ENCODE assay signal across 8 cellular contexts in the genomic region with DNA sequence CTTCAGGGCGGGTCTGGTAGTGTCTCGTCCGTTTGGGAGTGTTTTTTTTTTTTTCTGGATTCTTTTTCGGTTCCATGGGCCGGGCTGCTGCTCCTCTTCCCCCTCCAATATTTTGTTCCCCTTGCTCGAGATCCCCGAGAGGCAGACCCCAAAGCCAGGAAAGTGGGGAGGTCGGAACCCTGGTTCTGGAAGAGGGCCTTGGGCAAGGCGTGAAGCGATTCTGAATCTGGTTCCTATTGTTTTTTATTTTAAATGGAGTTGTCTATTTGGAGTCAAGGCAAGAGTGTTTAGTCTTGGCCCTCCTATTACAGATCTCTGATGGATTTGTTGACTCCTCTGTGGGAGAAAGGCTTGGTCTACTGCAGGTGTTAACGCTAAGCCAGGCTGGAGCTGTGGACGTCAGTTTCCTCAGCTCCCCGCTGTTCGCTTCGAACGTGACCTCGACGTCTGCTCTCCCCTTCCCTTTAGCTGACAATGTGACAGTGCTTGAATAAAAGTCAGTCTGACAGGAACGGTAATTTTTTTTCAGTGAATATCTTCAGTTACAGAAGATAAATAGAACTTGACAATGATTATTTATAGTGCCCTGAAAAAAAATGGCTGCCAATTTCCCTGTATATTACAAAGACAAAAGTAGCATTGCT. TPM values are rescaled to one million over a fixed set of nuclear protein-coding genes. Genes with fewer than 3 reads are reported as not detected.
DNase-seq lines count a peak whose midpoint lies in the region; ATAC-seq and TF ChIP-seq lines count a peak whose summit lies in the region.

No MANE protein-coding gene starts in this region.

- H3K4me1 ChIP-seq in SJCRH30, result no peaks in the 10 kb centered on the region
- peaks cover 8 to 32% of the 10 kb centered on the region in 2 donors for H3K4me1 ChIP-seq in adrenal gland (replicated peaks in 1 of 2)

- 0 to 1% (median 1%) methylated on average over 19 of the region's 19 CpGs for WGBS in adrenal gland, 4 donors

- TF ChIP-seq CTCF in C4-2B (conservative IDR thresholded peaks at IDR 0.05) (no peak), adrenal gland (IDR thresholded peaks at IDR 0.05) (peak in 2 of 6 experiments; percentile 27 to 35), retinal pigment epithelial cell (conservative IDR thresholded peaks at IDR 0.05; ENCODE audit: low read depth, low read length) (no peak)

- H3K36me3 ChIP-seq in SJCRH30 (no peaks in the 10 kb centered on the region), adrenal gland (replicated peaks in 1 of 2) (no peaks in the 10 kb centered on the region)

- H3K9me3 ChIP-seq in SJCRH30 (replicated peaks) (no peaks in the 10 kb centered on the region), adrenal gland (replicated peaks in 1 of 3) (no peaks in the 10 kb centered on the region)

- H3K27me3 ChIP-seq in SJCRH30 (no peaks in the 10 kb centered on the region), adrenal gland (no peaks in the 10 kb centered on the region)

- H3K27ac ChIP-seq in C4-2B (peak overlapping the region; percentile 88), SJCRH30 (peak overlapping the region; percentile 86), adrenal gland (peak overlapping the region; percentile 95 to 98 (median 97))

- ATAC-seq in GM19324 (IDR thresholded peaks at IDR 0.05; ENCODE audit: low FRiP score, unreplicated experiment), result no peak
- no peak for ATAC-seq in GM19023 (IDR thresholded peaks at IDR 0.05; ENCODE audit: unreplicated experiment)

- DNase-seq in HS-5 (ENCODE audit: low read depth) (peak; percentile 13), SJCRH30 (peak; percentile 37 to 65), adrenal gland (peak in 6 of 7 donors; percentile 39 to 74 (median 48)), hepatic stellate cell (ENCODE audit: low spot score) (peak; percentile 16), retinal pigment epithelial cell (ENCODE audit: low read depth) (no peak)

- TF ChIP-seq POLR2A in adrenal gland (IDR thresholded peaks at IDR 0.05), result no peak

- intact Hi-C loops in adrenal gland (cut with DNase I), result loop anchor here in 1 of 2 donors (10.0 kb wide), 1 partner anchor 222 kb away; no protein-coding TSS in a partner anchor

- H3K4me3 ChIP-seq in SJCRH30, result peak overlapping the region; percentile 69
- peak overlapping the region; percentile 36 to 94 (median 68) for H3K4me3 ChIP-seq in adrenal gland
- peak overlapping the region; percentile 96 for H3K4me3 ChIP-seq in retinal pigment epithelial cell (ENCODE audit: low read length)

RNA-seq across cellular contexts. Expression of gene DNAJC27, which starts 0.7 kb away (rescaled TPM):
- total RNA-seq in SJCRH30 (2014; rRNA removed; shearing (Covaris generic)), result 9.2 and 10.5 TPM in 2 replicates
- total RNA-seq in adrenal gland, result 10 to 100 TPM in 1 of 8 donors, 1 to 10 TPM in 7; 2.1 to 10.1 (median 7.0) TPM
- 1 to 10 TPM; 1.9 to 6.6 (median 3.2) TPM for polyA plus RNA-seq in adrenal gland

RNA-seq across cellular contexts. Expression of gene ADCY3, which starts 52.4 kb away (rescaled TPM):
- total RNA-seq in SJCRH30 (2014; rRNA removed; shearing (Covaris generic)), result 73.2 and 73.9 TPM in 2 replicates
- 10 to 100 TPM; 32.0 to 72.0 (median 35.8) TPM for total RNA-seq in adrenal gland
- polyA plus RNA-seq in adrenal gland, result 10 to 100 TPM; 19.6 to 44.9 (median 20.1) TPM
